10 cellular contexts compared by ENCODE assay signal in genomic region chr2:136238214-136238551, GRCh38.
DNase-seq lines count a peak whose midpoint lies in the region; ATAC-seq and TF ChIP-seq lines count a peak whose summit lies in the region.
"Had no signal": no experiment of that assay in that cellular context is flagged by ENCODE, and none has a peak within 500 bp of the region (broad histone marks: within the 10 kb centered on the region; RNA-seq: fewer than 3 reads in every experiment).

No MANE protein-coding gene starts in this region.

- H3K9me3 ChIP-seq in RWPE2 (ENCODE audit: severe bottlenecking): no peaks in the 10 kb centered on the region
- H3K9me3 ChIP-seq in stomach: no peaks in the 10 kb centered on the region

- DNase-seq in NCI-H146 (lab: John Stamatoyannopoulos, UW) (peak; percentile 46), NCI-H146 treated with DMSO at 0.1 percent for 48 hours (lab: John Stamatoyannopoulos, UW; ENCODE audit: unreplicated experiment) (no peak), RWPE2 (ENCODE audit: low spot score) (no peak), epithelial cell of proximal tubule (ENCODE audit: low read depth) (peak; percentile 66), stomach (no peak), NOMO-1 treated with dmso at 0.1 percent for 144 hours (lab: John Stamatoyannopoulos, UW; ENCODE audit: unreplicated experiment) (no peak), dermis blood vessel endothelial cell (no peak)
- DNase-seq in activated effector memory CD4-positive, alpha-beta T cell treated with anti-CD3 and anti-CD28 coated beads, Interleukin-2, amount 50 U/mL, for 16 hours: no peak
- DNase-seq: NCI-H187 treated with DMSO at 0.1 percent for 48 hours had no signal

- ATAC-seq in RWPE2 (ENCODE audit: low read depth): peak; percentile 11

- peaks cover 11% of the 10 kb centered on the region for H3K4me1 ChIP-seq in RWPE2 (ENCODE audit: insufficient read depth, poor library complexity, severe bottlenecking)
- peaks cover 7 to 51% (median 22%) of the 10 kb centered on the region in 4 donors for H3K4me1 ChIP-seq in stomach

- H3K27me3 ChIP-seq in RWPE2 (ENCODE audit: insufficient read depth, poor library complexity, severe bottlenecking) (no peaks in the 10 kb centered on the region), stomach (no peaks in the 10 kb centered on the region)

- no peak overlapping the region for H3K4me3 ChIP-seq in RWPE2 (ENCODE audit: severe bottlenecking)
- H3K4me3 ChIP-seq in epithelial cell of proximal tubule (ENCODE audit: low read depth, low read length): no peak overlapping the region
- H3K4me3 ChIP-seq in stomach: no peak overlapping the region

- H3K36me3 ChIP-seq in RWPE2 (ENCODE audit: low read depth) (no peaks in the 10 kb centered on the region), stomach (no peaks in the 10 kb centered on the region)

- TF ChIP-seq EP300 in stomach (IDR thresholded peaks at IDR 0.05): no peak

- TF ChIP-seq POLR2A in stomach (IDR thresholded peaks at IDR 0.05): no peak

- H3K27ac ChIP-seq in RWPE2 (ENCODE audit: poor library complexity, severe bottlenecking) (peak overlapping the region; percentile 54), stomach (peak overlapping the region in 4 of 5 donors; percentile 58 to 84 (median 78))
- H3K27ac ChIP-seq: 22Rv1 had no signal

- TF ChIP-seq CTCF in RWPE2 (IDR thresholded peaks at IDR 0.05; ENCODE audit: poor library complexity, severe bottlenecking) (no peak), epithelial cell of proximal tubule (conservative IDR thresholded peaks at IDR 0.05; ENCODE audit: low read depth, low read length) (no peak), stomach (IDR thresholded peaks at IDR 0.05) (no peak)

- intact Hi-C loops in stomach (cut with DNase I; ENCODE audit: low total_unique reads): no loop called here

Comparison
In these comparisons a context has a peak if more than half of its experiments do, and no peak if none do; other contexts are left out.
1. DNase-seq: peak in NCI-H146 (single experiment) and epithelial cell of proximal tubule (single experiment); none in NCI-H146 treated with DMSO at 0.1 percent for 48 hours (single experiment), RWPE2 (single experiment), stomach (single experiment), activated effector memory CD4-positive, alpha-beta T cell treated with anti-CD3 and anti-CD28 coated beads, Interleukin-2, amount 50 U/mL, for 16 hours (single experiment), NOMO-1 treated with dmso at 0.1 percent for 144 hours (single experiment) and dermis blood vessel endothelial cell (single experiment).